Comparison of ENCODE assay signal across 1 cellular context in the genomic region with DNA sequence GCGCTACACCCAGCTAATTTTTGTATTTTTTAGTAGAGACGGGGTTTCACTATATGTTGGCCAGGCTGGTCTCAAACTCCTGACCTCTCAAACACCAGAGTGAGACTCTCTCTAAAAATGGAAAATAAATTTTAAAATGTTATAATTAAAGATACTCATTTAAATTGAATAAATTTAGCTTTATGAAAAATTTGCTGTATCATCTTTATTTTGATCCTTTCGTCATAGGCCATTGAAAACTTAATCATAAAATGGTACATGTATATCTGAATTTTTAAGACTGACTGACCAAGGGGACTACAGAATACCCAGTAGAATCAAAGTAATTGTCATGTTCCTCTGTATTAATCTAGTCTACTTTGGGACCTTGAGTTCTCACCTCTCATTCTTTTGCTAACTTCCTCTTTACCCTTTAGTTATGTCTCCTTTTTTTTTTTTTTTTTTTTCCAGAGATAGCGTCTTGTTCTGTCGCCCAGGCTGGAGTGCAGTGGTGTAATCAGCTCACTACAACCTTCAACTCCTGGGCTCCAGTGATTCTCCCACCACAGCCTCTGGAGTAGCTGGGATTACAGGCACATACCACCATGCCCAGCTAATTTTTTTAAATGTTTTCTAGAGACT.
TF ChIP-seq lines count a peak whose summit lies in the region.

No MANE protein-coding gene starts in this region.

TF ChIP-seq in K562, 482 proteins besides CTCF, POLR2A, EP300 and RAD21:
- TF ChIP-seq PHF8 (IDR thresholded peaks at IDR 0.05; ENCODE audit: borderline replicate concordance, low read length): no peak
- TF ChIP-seq MAFF (IDR thresholded peaks at IDR 0.05; ENCODE audit: low read length): peak; percentile 78
- TF ChIP-seq ZNF134 (CRISPR knock-in tag; conservative IDR thresholded peaks at IDR 0.05): no peak
- no peak for TF ChIP-seq BRF1 (IDR thresholded peaks at IDR 0.05; ENCODE audit: borderline replicate concordance, extremely low read depth, insufficient read length)
- no peak for TF ChIP-seq POLR2AphosphoS2 (IDR thresholded peaks at IDR 0.05; ENCODE audit: low read length)
- peak; percentile 89 for TF ChIP-seq MAFG (tag; conservative IDR thresholded peaks at IDR 0.05)
- TF ChIP-seq ZNF316 (IDR thresholded peaks at IDR 0.05): peak; percentile 97
- TF ChIP-seq FIP1L1 (IDR thresholded peaks at IDR 0.05; ENCODE audit: low read depth, low read length, poor library complexity, severe bottlenecking): no peak
- TF ChIP-seq, protein P1, sequence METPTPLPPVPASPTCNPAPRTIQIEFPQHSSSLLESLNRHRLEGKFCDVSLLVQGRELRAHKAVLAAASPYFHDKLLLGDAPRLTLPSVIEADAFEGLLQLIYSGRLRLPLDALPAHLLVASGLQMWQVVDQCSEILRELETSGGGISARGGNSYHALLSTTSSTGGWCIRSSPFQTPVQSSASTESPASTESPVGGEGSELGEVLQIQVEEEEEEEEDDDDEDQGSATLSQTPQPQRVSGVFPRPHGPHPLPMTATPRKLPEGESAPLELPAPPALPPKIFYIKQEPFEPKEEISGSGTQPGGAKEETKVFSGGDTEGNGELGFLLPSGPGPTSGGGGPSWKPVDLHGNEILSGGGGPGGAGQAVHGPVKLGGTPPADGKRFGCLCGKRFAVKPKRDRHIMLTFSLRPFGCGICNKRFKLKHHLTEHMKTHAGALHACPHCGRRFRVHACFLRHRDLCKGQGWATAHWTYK (CRISPR knock-in tag; IDR thresholded peaks at IDR 0.05): no peak
- TF ChIP-seq MTA2 (IDR thresholded peaks at IDR 0.05; ENCODE audit: low read depth): no peak
- TF ChIP-seq MAFK (IDR thresholded peaks at IDR 0.05; ENCODE audit: low read length): peak; percentile 74; the same call in 1 of the 2 replicates
- no peak for TF ChIP-seq ZNF75A (CRISPR knock-in tag; IDR thresholded peaks at IDR 0.05)
- TF ChIP-seq HMBOX1 (IDR thresholded peaks at IDR 0.05): peak; percentile 49
- TF ChIP-seq RFX1 (IDR thresholded peaks at IDR 0.05): no peak
- TF ChIP-seq E2F3 (CRISPR knock-in tag; IDR thresholded peaks at IDR 0.05): no peak
- TF ChIP-seq ARID1B (IDR thresholded peaks at IDR 0.05): 0 out of 2 replicates have a peak, but pooled peaks have one; percentile 11
- TF ChIP-seq SMARCB1 (IDR thresholded peaks at IDR 0.05; ENCODE audit: insufficient read length, low read depth): peak; percentile 41
- no peak for TF ChIP-seq SREBF2 (CRISPR knock-in tag; IDR thresholded peaks at IDR 0.05)
- TF ChIP-seq ZNF384 (IDR thresholded peaks at IDR 0.05; ENCODE audit: low read depth, low read length): peak; percentile 90
- TF ChIP-seq, protein P2, sequence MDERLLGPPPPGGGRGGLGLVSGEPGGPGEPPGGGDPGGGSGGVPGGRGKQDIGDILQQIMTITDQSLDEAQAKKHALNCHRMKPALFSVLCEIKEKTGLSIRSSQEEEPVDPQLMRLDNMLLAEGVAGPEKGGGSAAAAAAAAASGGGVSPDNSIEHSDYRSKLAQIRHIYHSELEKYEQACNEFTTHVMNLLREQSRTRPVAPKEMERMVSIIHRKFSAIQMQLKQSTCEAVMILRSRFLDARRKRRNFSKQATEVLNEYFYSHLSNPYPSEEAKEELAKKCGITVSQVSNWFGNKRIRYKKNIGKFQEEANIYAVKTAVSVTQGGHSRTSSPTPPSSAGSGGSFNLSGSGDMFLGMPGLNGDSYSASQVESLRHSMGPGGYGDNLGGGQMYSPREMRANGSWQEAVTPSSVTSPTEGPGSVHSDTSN (CRISPR knock-in tag; IDR thresholded peaks at IDR 0.05; ENCODE audit: low read depth): no peak
- TF ChIP-seq, protein P2 (tag; conservative IDR thresholded peaks at IDR 0.05; ENCODE audit: low read depth): no peak
- TF ChIP-seq SIX5 (IDR thresholded peaks at IDR 0.05; ENCODE audit: borderline replicate concordance in 1 of 2, insufficient read depth in 1 of 2, low read depth in 1 of 2, low read length in 2 of 2): no peak
- peak; percentile 92 for TF ChIP-seq C11orf30 (IDR thresholded peaks at IDR 0.05; ENCODE audit: low read depth)
- no peak for TF ChIP-seq ZNF586 (CRISPR knock-in tag; conservative IDR thresholded peaks at IDR 0.05)
- TF ChIP-seq ATF7 (IDR thresholded peaks at IDR 0.05): no peak
- no peak for TF ChIP-seq ZNF184 (CRISPR knock-in tag; IDR thresholded peaks at IDR 0.05)
- TF ChIP-seq TRIM24 (IDR thresholded peaks at IDR 0.05): no peak
- TF ChIP-seq EWSR1 (IDR thresholded peaks at IDR 0.05; ENCODE audit: borderline replicate concordance, low read depth, partially characterized antibody): no peak
TF ChIP-seq in K562: peak in this region for 9.
